In the genomic region with DNA sequence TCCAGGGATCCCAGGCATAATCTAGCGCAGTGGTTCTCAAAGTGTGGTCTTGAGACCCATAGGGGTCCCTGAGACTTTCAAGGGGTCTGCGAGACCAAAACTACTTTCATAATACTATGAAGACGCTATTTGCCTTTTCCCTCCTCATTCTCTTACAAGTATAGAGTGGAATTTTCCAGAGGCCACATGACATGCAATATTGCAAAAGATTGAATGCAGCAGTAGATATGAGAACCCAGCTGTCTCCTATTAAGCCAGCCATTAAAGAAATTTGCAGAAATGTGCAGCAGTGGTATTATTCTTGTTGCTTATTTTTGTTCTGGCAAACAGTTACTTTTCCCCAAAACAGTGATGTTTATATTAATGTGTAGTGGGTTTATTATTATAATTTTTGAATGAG, we compare ENCODE assay signal across 1 cellular context.
TF ChIP-seq lines count a peak whose summit lies in the region.

No MANE protein-coding gene starts in this region.

TF ChIP-seq in liver, 16 proteins besides CTCF, POLR2A, EP300 and RAD21 (continued from another document):
- TF ChIP-seq, protein P1, sequence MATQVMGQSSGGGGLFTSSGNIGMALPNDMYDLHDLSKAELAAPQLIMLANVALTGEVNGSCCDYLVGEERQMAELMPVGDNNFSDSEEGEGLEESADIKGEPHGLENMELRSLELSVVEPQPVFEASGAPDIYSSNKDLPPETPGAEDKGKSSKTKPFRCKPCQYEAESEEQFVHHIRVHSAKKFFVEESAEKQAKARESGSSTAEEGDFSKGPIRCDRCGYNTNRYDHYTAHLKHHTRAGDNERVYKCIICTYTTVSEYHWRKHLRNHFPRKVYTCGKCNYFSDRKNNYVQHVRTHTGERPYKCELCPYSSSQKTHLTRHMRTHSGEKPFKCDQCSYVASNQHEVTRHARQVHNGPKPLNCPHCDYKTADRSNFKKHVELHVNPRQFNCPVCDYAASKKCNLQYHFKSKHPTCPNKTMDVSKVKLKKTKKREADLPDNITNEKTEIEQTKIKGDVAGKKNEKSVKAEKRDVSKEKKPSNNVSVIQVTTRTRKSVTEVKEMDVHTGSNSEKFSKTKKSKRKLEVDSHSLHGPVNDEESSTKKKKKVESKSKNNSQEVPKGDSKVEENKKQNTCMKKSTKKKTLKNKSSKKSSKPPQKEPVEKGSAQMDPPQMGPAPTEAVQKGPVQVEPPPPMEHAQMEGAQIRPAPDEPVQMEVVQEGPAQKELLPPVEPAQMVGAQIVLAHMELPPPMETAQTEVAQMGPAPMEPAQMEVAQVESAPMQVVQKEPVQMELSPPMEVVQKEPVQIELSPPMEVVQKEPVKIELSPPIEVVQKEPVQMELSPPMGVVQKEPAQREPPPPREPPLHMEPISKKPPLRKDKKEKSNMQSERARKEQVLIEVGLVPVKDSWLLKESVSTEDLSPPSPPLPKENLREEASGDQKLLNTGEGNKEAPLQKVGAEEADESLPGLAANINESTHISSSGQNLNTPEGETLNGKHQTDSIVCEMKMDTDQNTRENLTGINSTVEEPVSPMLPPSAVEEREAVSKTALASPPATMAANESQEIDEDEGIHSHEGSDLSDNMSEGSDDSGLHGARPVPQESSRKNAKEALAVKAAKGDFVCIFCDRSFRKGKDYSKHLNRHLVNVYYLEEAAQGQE (IDR thresholded peaks at IDR 0.05): no peak
- no peak for TF ChIP-seq HNF4G (IDR thresholded peaks at IDR 0.05)
- no peak for TF ChIP-seq NR2F2 (IDR thresholded peaks at IDR 0.05)
- no peak for TF ChIP-seq RXRA (IDR thresholded peaks at IDR 0.05)
